Comparison of ENCODE assay signal across 14 cellular contexts in the genomic region with DNA sequence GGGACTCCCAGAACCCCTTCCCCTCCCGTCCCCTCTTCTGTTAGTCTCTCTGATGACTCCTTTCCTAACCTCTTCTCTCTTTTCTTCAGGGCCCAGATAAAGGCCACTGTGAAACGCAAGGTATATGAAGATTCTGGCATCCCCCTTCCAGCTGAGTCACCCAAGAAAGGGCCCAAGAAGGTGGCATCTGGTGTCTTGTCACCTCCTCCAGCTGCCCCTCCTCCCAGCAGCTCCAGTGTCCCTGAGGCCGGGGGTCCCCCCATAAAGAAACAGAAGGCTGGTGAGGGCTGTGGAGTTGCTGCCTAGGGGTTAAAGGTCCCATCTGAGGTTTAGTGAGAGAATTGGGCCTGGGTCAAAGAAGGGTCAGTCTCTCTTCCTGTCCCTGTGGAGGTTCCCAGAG. TPM values are rescaled to one million over a fixed set of nuclear protein-coding genes. Genes with fewer than 3 reads are reported as not detected.
DNase-seq lines count a peak whose midpoint lies in the region; ATAC-seq, FAIRE-seq and TF ChIP-seq lines count a peak whose summit lies in the region.
"Had no signal": no experiment of that assay in that cellular context is flagged by ENCODE, and none has a peak within 500 bp of the region (broad histone marks: within the 10 kb centered on the region; RNA-seq: fewer than 3 reads in every experiment).

No MANE protein-coding gene starts in this region.

- no peaks in the 10 kb centered on the region for H3K36me3 ChIP-seq in kidney (ENCODE audit: control insufficient read depth in 1 of 2, insufficient read depth in 2 of 2, low read length in 2 of 2)
- peaks cover 2 to 9% of the 10 kb centered on the region in 2 donors for H3K36me3 ChIP-seq in stomach smooth muscle (ENCODE audit: control insufficient read depth in 2 of 2, insufficient read depth in 2 of 2, low read length in 2 of 2)

- H3K4me3 Mint-ChIP-seq in activated CD4-positive, alpha-beta T cell treated with anti-CD3 and anti-CD28 coated beads for 36 hours = peak overlapping the region; percentile 92
- peak overlapping the region; percentile 92 for H3K4me3 Mint-ChIP-seq in activated T-helper 2 cell treated with anti-CD3 and anti-CD28 coated beads, Interferon-gamma antibody, Interleukin-2, Interleukin-4, amounts not matched to agents 10 μg/mL and 5 μg/mL and 100 μg/mL, durations not matched to agents 14 hours and 24 hours and 36 hours (ENCODE audit: low read depth)

- CTCF ChIA-PET in activated CD4-positive, alpha-beta T cell treated with anti-CD3 and anti-CD28 coated beads for 36 hours (lab: Charles Lee) = interaction anchor here (0.6 to 2.0 kb wide), 5 partner anchors 12 to 106 kb away, joined by 3 to 6 read pairs (median 4); no protein-coding TSS in a partner anchor

- no peaks in the 10 kb centered on the region for H3K27me3 Mint-ChIP-seq in activated CD4-positive, alpha-beta T cell treated with anti-CD3 and anti-CD28 coated beads for 36 hours
- no peaks in the 10 kb centered on the region for H3K27me3 Mint-ChIP-seq in activated T-helper 2 cell treated with anti-CD3 and anti-CD28 coated beads, Interferon-gamma antibody, Interleukin-2, Interleukin-4, amounts not matched to agents 10 μg/mL and 5 μg/mL and 100 μg/mL, durations not matched to agents 14 hours and 24 hours and 36 hours (ENCODE audit: low read depth)

- POLR2A ChIA-PET in activated CD4-positive, alpha-beta T cell treated with anti-CD3 and anti-CD28 coated beads for 36 hours (lab: Charles Lee) = no interaction called here

- H3K9me3 Mint-ChIP-seq in activated CD4-positive, alpha-beta T cell treated with anti-CD3 and anti-CD28 coated beads for 36 hours (ENCODE audit: low read depth) = no peaks in the 10 kb centered on the region
- no peaks in the 10 kb centered on the region for H3K9me3 Mint-ChIP-seq in activated T-helper 2 cell treated with anti-CD3 and anti-CD28 coated beads, Interferon-gamma antibody, Interleukin-2, Interleukin-4, amounts not matched to agents 10 μg/mL and 5 μg/mL and 100 μg/mL, durations not matched to agents 14 hours and 24 hours and 36 hours
- H3K9me3 Mint-ChIP-seq: mesothelial cell of epicardium had no signal

- intact Hi-C loops in activated CD4-positive, alpha-beta T cell treated with anti-CD3 and anti-CD28 coated beads for 36 hours (cut with DNase I, micrococcal nuclease) = loop anchor here in 1 of 2 experiments (10.0 kb wide), 1 partner anchor 468 kb away; a partner anchor contains a TSS
- intact Hi-C loops in activated T-helper 2 cell treated with anti-CD3 and anti-CD28 coated beads, Interferon-gamma antibody, Interleukin-2, Interleukin-4, amounts not matched to agents 10 μg/mL and 5 μg/mL and 100 μg/mL, durations not matched to agents 14 hours and 24 hours and 36 hours (cut with micrococcal nuclease) = no loop called here
- intact Hi-C loops in kidney (cut with DNase I) = no loop called here

- H3K4me1 ChIP-seq in kidney (ENCODE audit: control insufficient read depth in 1 of 2, insufficient read depth in 1 of 2, low read depth in 1 of 2, low read length in 2 of 2) (peaks cover 8 to 18% of the 10 kb centered on the region in 2 donors), stomach smooth muscle (ENCODE audit: control insufficient read depth, insufficient read depth, low read length) (peaks cover 61% of the 10 kb centered on the region)

- peak; percentile 46 for DNase-seq in activated CD4-positive, alpha-beta T cell treated with anti-CD3 and anti-CD28 coated beads for 36 hours
- DNase-seq in activated CD4-positive, alpha-beta T cell treated with anti-CD3 and anti-CD28 coated beads, Interleukin-2, amount 50 U/mL, for 1 hour = no peak
- no peak for DNase-seq in activated T-helper 2 cell treated with anti-CD3 and anti-CD28 coated beads, Interferon-gamma antibody, Interleukin-2, Interleukin-4, amounts not matched to agents 10 μg/mL and 5 μg/mL and 100 μg/mL, durations not matched to agents 14 hours and 24 hours and 36 hours (ENCODE audit: low spot score)
- DNase-seq in kidney (peak; percentile 31), C1 segment of cervical spinal cord (lab: John Stamatoyannopoulos, UW) (no peak)
- DNase-seq: NCI-H1417 treated with DMSO at 0.1 percent for 48 hours had no signal

- ATAC-seq in activated CD4-positive, alpha-beta T cell treated with anti-CD3 and anti-CD28 coated beads for 36 hours = no peak
- no peak for ATAC-seq in HG02623 (IDR thresholded peaks at IDR 0.05; ENCODE audit: unreplicated experiment)
- no peak for ATAC-seq in GM21825 (IDR thresholded peaks at IDR 0.05; ENCODE audit: unreplicated experiment)
- ATAC-seq: HCT116 had no signal

- H3K9me3 ChIP-seq in kidney (ENCODE audit: control insufficient read depth in 1 of 2, low read length in 2 of 2) (no peaks in the 10 kb centered on the region), stomach smooth muscle (ENCODE audit: control insufficient read depth in 2 of 2, low read length in 2 of 2) (no peaks in the 10 kb centered on the region)

- H3K27ac Mint-ChIP-seq in activated CD4-positive, alpha-beta T cell treated with anti-CD3 and anti-CD28 coated beads for 36 hours = peak overlapping the region; percentile 94
- peak overlapping the region; percentile 98 for H3K27ac Mint-ChIP-seq in activated T-helper 2 cell treated with anti-CD3 and anti-CD28 coated beads, Interferon-gamma antibody, Interleukin-2, Interleukin-4, amounts not matched to agents 10 μg/mL and 5 μg/mL and 100 μg/mL, durations not matched to agents 14 hours and 24 hours and 36 hours

- peaks cover 30% of the 10 kb centered on the region for H3K36me3 Mint-ChIP-seq in activated CD4-positive, alpha-beta T cell treated with anti-CD3 and anti-CD28 coated beads for 36 hours (ENCODE audit: low read depth)
- peaks cover 39% of the 10 kb centered on the region for H3K36me3 Mint-ChIP-seq in activated T-helper 2 cell treated with anti-CD3 and anti-CD28 coated beads, Interferon-gamma antibody, Interleukin-2, Interleukin-4, amounts not matched to agents 10 μg/mL and 5 μg/mL and 100 μg/mL, durations not matched to agents 14 hours and 24 hours and 36 hours (ENCODE audit: low read depth)
- H3K36me3 Mint-ChIP-seq: mesothelial cell of epicardium had no signal

- FAIRE-seq in kidney (lab: Jason Lieb, UNC) = no peak
- FAIRE-seq: bronchial epithelial cell had no signal

- no peak for TF ChIP-seq CTCF in kidney (IDR thresholded peaks at IDR 0.05; ENCODE audit: borderline replicate concordance, extremely low read depth, insufficient read depth)

- H3K9ac ChIP-seq in kidney (ENCODE audit: low read length in 2 of 2) (no peak overlapping the region), stomach smooth muscle (ENCODE audit: low read length in 2 of 2) (peak overlapping the region in 1 of 2 donors; percentile 30)

- H3K27ac ChIP-seq in kidney (ENCODE audit: low read depth in 2 of 2, low read length in 2 of 2) (no peak overlapping the region), stomach smooth muscle (ENCODE audit: low read length) (peak overlapping the region; percentile 94)

- peaks cover 0 to 3% of the 10 kb centered on the region in 2 donors for H3K27me3 ChIP-seq in stomach smooth muscle (ENCODE audit: control insufficient read depth in 1 of 2, insufficient read depth in 2 of 2, low read length in 2 of 2)

- H3K4me3 ChIP-seq in kidney (ENCODE audit: low read length in 2 of 2) (no peak overlapping the region), stomach smooth muscle (ENCODE audit: low read length in 2 of 2) (no peak overlapping the region)

- peaks cover 42% of the 10 kb centered on the region for H3K4me1 Mint-ChIP-seq in activated CD4-positive, alpha-beta T cell treated with anti-CD3 and anti-CD28 coated beads for 36 hours
- H3K4me1 Mint-ChIP-seq in activated T-helper 2 cell treated with anti-CD3 and anti-CD28 coated beads, Interferon-gamma antibody, Interleukin-2, Interleukin-4, amounts not matched to agents 10 μg/mL and 5 μg/mL and 100 μg/mL, durations not matched to agents 14 hours and 24 hours and 36 hours (ENCODE audit: low read depth) = peaks cover 58% of the 10 kb centered on the region

RNA-seq across cellular contexts. Expression of a gene that starts 4.0 kb away (rescaled TPM):
- 100 to 1,000 TPM; 112 to 145 TPM for total RNA-seq in activated CD4-positive, alpha-beta T cell treated with anti-CD3 and anti-CD28 coated beads for 36 hours
- total RNA-seq in activated T-helper 2 cell treated with anti-CD3 and anti-CD28 coated beads, Interferon-gamma antibody, Interleukin-2, Interleukin-4, amounts not matched to agents 10 μg/mL and 5 μg/mL and 100 μg/mL, durations not matched to agents 14 hours and 24 hours and 36 hours = 150 and 154 TPM in 2 replicates
- total RNA-seq in kidney = 195 TPM
- polyA plus RNA-seq in kidney (ENCODE audit: insufficient read depth, low read depth, low replicate concordance) = 971 TPM

RNA-seq across cellular contexts. Expression of a gene that starts 6.4 kb away (rescaled TPM):
- total RNA-seq in activated CD4-positive, alpha-beta T cell treated with anti-CD3 and anti-CD28 coated beads for 36 hours = under 1 TPM; 0.27 to 0.46 TPM
- 0.80 and 1.0 TPM in 2 replicates for total RNA-seq in activated T-helper 2 cell treated with anti-CD3 and anti-CD28 coated beads, Interferon-gamma antibody, Interleukin-2, Interleukin-4, amounts not matched to agents 10 μg/mL and 5 μg/mL and 100 μg/mL, durations not matched to agents 14 hours and 24 hours and 36 hours
- total RNA-seq in kidney = 33.3 TPM
- 4.4 TPM for polyA plus RNA-seq in kidney (ENCODE audit: insufficient read depth, low read depth, low replicate concordance)
- total RNA-seq: bronchial epithelial cell, mesothelial cell of epicardium had no signal

RNA-seq across cellular contexts. Expression of a gene that starts 19.4 kb away (rescaled TPM):
- 1 to 10 TPM; 8.3 to 9.6 TPM for total RNA-seq in activated CD4-positive, alpha-beta T cell treated with anti-CD3 and anti-CD28 coated beads for 36 hours
- 15.8 and 17.4 TPM in 2 replicates for total RNA-seq in activated T-helper 2 cell treated with anti-CD3 and anti-CD28 coated beads, Interferon-gamma antibody, Interleukin-2, Interleukin-4, amounts not matched to agents 10 μg/mL and 5 μg/mL and 100 μg/mL, durations not matched to agents 14 hours and 24 hours and 36 hours
- 6.5 TPM for total RNA-seq in kidney
- 11.6 TPM for polyA plus RNA-seq in kidney (ENCODE audit: insufficient read depth, low read depth, low replicate concordance)

RNA-seq across cellular contexts. Expression of a gene that starts 20.6 kb away (rescaled TPM):
- not detected for total RNA-seq in activated CD4-positive, alpha-beta T cell treated with anti-CD3 and anti-CD28 coated beads for 36 hours
- total RNA-seq in activated T-helper 2 cell treated with anti-CD3 and anti-CD28 coated beads, Interferon-gamma antibody, Interleukin-2, Interleukin-4, amounts not matched to agents 10 μg/mL and 5 μg/mL and 100 μg/mL, durations not matched to agents 14 hours and 24 hours and 36 hours = not detected in 2 replicates
- total RNA-seq in kidney = not detected
- not detected for polyA plus RNA-seq in kidney (ENCODE audit: insufficient read depth, low read depth, low replicate concordance)
- total RNA-seq: A172, glomerular endothelial cell had no signal

RNA-seq across cellular contexts. Expression of a gene that starts 27.5 kb away (rescaled TPM):
- 1 to 10 TPM; 1.2 to 1.5 TPM for total RNA-seq in activated CD4-positive, alpha-beta T cell treated with anti-CD3 and anti-CD28 coated beads for 36 hours
- 0.37 and 0.46 TPM in 2 replicates for total RNA-seq in activated T-helper 2 cell treated with anti-CD3 and anti-CD28 coated beads, Interferon-gamma antibody, Interleukin-2, Interleukin-4, amounts not matched to agents 10 μg/mL and 5 μg/mL and 100 μg/mL, durations not matched to agents 14 hours and 24 hours and 36 hours
- 2.1 TPM for total RNA-seq in kidney
- 7.8 TPM for polyA plus RNA-seq in kidney (ENCODE audit: insufficient read depth, low read depth, low replicate concordance)
- total RNA-seq: A172, bronchial epithelial cell had no signal

Comparison
In these comparisons a context has a peak if more than half of its experiments do, and no peak if none do; other contexts are left out.
1. DNase-seq: peak in activated CD4-positive, alpha-beta T cell treated with anti-CD3 and anti-CD28 coated beads for 36 hours (single experiment) and kidney (single experiment); none in activated CD4-positive, alpha-beta T cell treated with anti-CD3 and anti-CD28 coated beads, Interleukin-2, amount 50 U/mL, for 1 hour (single experiment), activated T-helper 2 cell treated with anti-CD3 and anti-CD28 coated beads, Interferon-gamma antibody, Interleukin-2, Interleukin-4, amounts not matched to agents 10 μg/mL and 5 μg/mL and 100 μg/mL, durations not matched to agents 14 hours and 24 hours and 36 hours (single experiment) and C1 segment of cervical spinal cord (0 of 14).
2. RNA of a gene that starts 6.4 kb away (total RNA-seq): 33.3 TPM in kidney (single experiment); 0.80 to 1.0 TPM in activated T-helper 2 cell treated with anti-CD3 and anti-CD28 coated beads, Interferon-gamma antibody, Interleukin-2, Interleukin-4, amounts not matched to agents 10 μg/mL and 5 μg/mL and 100 μg/mL, durations not matched to agents 14 hours and 24 hours and 36 hours and 0.27 to 0.46 TPM in activated CD4-positive, alpha-beta T cell treated with anti-CD3 and anti-CD28 coated beads for 36 hours; every median in the first group is over 10 times any median in the second.